Comparison of ENCODE assay signal across 19 cellular contexts in the genomic region with DNA sequence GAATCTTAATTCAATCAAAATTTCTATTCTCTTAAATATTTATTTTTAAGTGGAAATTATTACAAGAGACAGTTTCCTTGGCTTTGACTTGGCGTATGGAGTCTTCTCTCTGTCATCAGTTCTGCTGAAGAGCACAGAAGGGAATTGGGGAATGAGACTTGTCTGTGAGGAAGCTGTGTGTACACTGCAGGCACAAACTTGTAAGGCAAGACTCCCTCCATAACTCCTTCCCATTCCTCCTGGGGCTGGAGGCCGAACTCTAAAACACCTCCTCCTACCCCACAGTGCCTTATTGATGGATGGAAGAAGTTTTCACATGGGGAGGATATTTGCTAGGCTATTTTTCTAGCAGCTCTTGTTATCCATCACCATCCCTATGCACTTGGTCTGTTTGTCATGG.
"Had no signal": no experiment of that assay in that cellular context is flagged by ENCODE, and none has a peak within 500 bp of the region (broad histone marks: within the 10 kb centered on the region; RNA-seq: fewer than 3 reads in every experiment).

No MANE protein-coding gene starts in this region.

- H3K4me3 ChIP-seq: ascending aorta, cardiac muscle cell, gastroesophageal sphincter, heart right ventricle, left ventricle myocardium inferior, mucosa of descending colon, pancreas, right lobe of liver, tibial artery, uterus had no signal

- H3K27ac ChIP-seq: ascending aorta, cardiac muscle cell, gastroesophageal sphincter, left ventricle myocardium inferior, pancreas, right lobe of liver, tibial artery, uterus had no signal

- DNase-seq: activated CD4-positive, alpha-beta T cell treated with anti-CD3 and anti-CD28 coated beads, Interleukin-2, amount 50 U/mL, for 4 hours; activated CD4-positive, CD25-positive, alpha-beta regulatory T cell treated with anti-CD3 and anti-CD28 coated beads, Interleukin-2, amount 50 U/mL, for 72 hours; activated effector memory CD4-positive, alpha-beta T cell treated with anti-CD3 and anti-CD28 coated beads, Interleukin-2, amount 50 U/mL, for 16 hours; activated naive CD4-positive, alpha-beta T cell treated with anti-CD3 and anti-CD28 coated beads, Interleukin-2, amount 50 U/mL, for 16 hours; activated T-cell treated with anti-CD3 and anti-CD28 coated beads, Interleukin-2, amount 50 U/mL, for 72 hours; dermis blood vessel endothelial cell; heart right ventricle; kidney glomerular epithelial cell; left ventricle myocardium inferior; mucosa of descending colon; naive thymus-derived CD4-positive, alpha-beta T cell; pancreas; right lobe of liver; stimulated activated naive B cell treated with anti-CD40 and anti-IgM and Interleukin-4, amounts not matched to agents 10 μg/mL and 1 μg/mL and 100 μg/mL, for 72 hours; tibial artery; uterus had no signal

- H3K4me1 ChIP-seq: ascending aorta, left ventricle myocardium inferior, right lobe of liver, uterus had no signal

- H3K9me3 ChIP-seq: ascending aorta, gastroesophageal sphincter, heart right ventricle, left ventricle myocardium inferior, mucosa of descending colon, pancreas, right lobe of liver, tibial artery, uterus had no signal

- ATAC-seq: activated T-cell treated with anti-CD3 and anti-CD28 coated beads, Interleukin-2, amount 50 U/mL, for 72 hours; gastroesophageal sphincter; heart right ventricle; mucosa of descending colon; naive thymus-derived CD4-positive, alpha-beta T cell; stimulated activated naive B cell treated with anti-CD40 and anti-IgM and Interleukin-4, amounts not matched to agents 10 μg/mL and 1 μg/mL and 100 μg/mL, for 72 hours had no signal

- H3K36me3 ChIP-seq: ascending aorta, cardiac muscle cell, gastroesophageal sphincter, heart right ventricle, left ventricle myocardium inferior, pancreas, right lobe of liver, tibial artery, uterus had no signal

- H3K27me3 ChIP-seq: ascending aorta, cardiac muscle cell, gastroesophageal sphincter, heart right ventricle, pancreas, right lobe of liver, tibial artery, uterus had no signal
